In the genomic region with DNA sequence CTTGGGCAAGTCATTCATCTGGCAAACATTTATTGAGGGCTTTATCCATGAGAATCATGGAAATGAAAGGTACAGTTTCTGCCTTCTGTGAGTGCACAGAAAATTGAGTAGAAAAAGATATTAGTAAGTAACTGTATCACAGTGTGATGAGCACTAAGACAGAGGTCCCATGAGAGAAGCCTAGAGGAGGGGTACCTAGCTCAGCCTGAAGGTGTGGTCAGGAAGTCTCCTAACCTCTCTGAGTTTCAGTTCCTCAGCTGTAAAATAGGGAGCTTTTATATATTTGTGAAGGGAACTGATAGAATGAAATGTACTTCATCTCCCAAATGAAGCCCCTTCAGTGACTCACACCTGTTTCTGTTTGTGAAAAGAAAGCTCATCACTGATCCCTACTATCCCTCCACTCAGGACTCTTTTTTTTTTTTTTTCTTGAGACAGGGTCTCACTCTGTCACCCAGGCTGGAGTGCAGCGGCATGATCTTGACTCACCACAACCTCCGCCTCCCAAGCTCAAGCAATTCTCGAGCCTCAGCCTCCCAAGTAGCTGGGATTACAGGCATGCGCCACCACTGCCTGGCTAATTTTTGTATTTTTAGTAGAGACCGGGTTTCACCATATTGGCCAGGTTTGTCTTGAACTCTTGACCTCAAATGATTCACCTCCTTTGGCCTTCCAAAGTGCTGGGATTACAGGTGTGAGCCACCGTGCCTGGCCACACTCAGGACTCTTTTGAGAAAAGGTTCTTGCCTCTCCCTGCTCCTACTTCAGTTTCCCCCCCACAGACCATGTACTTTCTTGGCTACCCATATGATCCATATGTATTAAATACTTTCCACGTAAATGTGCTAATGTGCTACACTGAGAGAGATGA, we compare ENCODE assay signal across 1 cellular context.
TF ChIP-seq lines count a peak whose summit lies in the region.

No MANE protein-coding gene starts in this region.

TF ChIP-seq in GM12878, 131 proteins besides CTCF, POLR2A, EP300 and RAD21 (continued from another document and continues in another):
- TF ChIP-seq, protein P1, sequence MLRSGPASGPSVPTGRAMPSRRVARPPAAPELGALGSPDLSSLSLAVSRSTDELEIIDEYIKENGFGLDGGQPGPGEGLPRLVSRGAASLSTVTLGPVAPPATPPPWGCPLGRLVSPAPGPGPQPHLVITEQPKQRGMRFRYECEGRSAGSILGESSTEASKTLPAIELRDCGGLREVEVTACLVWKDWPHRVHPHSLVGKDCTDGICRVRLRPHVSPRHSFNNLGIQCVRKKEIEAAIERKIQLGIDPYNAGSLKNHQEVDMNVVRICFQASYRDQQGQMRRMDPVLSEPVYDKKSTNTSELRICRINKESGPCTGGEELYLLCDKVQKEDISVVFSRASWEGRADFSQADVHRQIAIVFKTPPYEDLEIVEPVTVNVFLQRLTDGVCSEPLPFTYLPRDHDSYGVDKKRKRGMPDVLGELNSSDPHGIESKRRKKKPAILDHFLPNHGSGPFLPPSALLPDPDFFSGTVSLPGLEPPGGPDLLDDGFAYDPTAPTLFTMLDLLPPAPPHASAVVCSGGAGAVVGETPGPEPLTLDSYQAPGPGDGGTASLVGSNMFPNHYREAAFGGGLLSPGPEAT (IDR thresholded peaks at IDR 0.05; ENCODE audit: low read depth) = peak; percentile 60; the same call in 1 of the 2 replicates
- TF ChIP-seq RUNX3 (IDR thresholded peaks at IDR 0.05; ENCODE audit: low read length) (peak; percentile 95), NFIC (IDR thresholded peaks at IDR 0.05; ENCODE audit: low read depth, low read length) (peak; percentile 92), JUNB (IDR thresholded peaks at IDR 0.05) (0 out of 2 replicates have a peak, but pooled peaks have one; percentile 21), CBFB (IDR thresholded peaks at IDR 0.05; ENCODE audit: low read depth) (peak; percentile 69; the same call in 1 of the 2 replicates), ZNF384 (IDR thresholded peaks at IDR 0.05; ENCODE audit: borderline replicate concordance, low read depth, low read length) (0 out of 2 replicates have a peak, but pooled peaks have one; percentile 6), WRNIP1 (IDR thresholded peaks at IDR 0.05; ENCODE audit: borderline replicate concordance, low read depth, low read length) (no peak), ZNF24 (IDR thresholded peaks at IDR 0.05) (0 out of 2 replicates have a peak, but pooled peaks have one; percentile 57), MEF2B (IDR thresholded peaks at IDR 0.05; ENCODE audit: partially characterized antibody, poor library complexity, severe bottlenecking) (peak; percentile 80), EGR1 (IDR thresholded peaks at IDR 0.05; ENCODE audit: borderline replicate concordance in 1 of 2, low read depth in 2 of 2, low read length in 2 of 2) (no peak), TBL1XR1 (IDR thresholded peaks at IDR 0.05; ENCODE audit: low read depth, low read length) (peak; percentile 67; the same call in 1 of the 2 replicates), MYC (IDR thresholded peaks at IDR 0.05; ENCODE audit: insufficient read depth, insufficient read length, insufficient replicate concordance, low read length, severe bottlenecking) (no peak), ATF7 (IDR thresholded peaks at IDR 0.05; ENCODE audit: low read depth) (0 out of 2 replicates have a peak, but pooled peaks have one; percentile 17), ZNF217 (IDR thresholded peaks at IDR 0.05) (peak; percentile 23; the same call in 1 of the 2 replicates), FOXM1 (IDR thresholded peaks at IDR 0.05; ENCODE audit: low read depth, low read length) (peak; percentile 60; the same call in 1 of the 2 replicates), TCF12 (IDR thresholded peaks at IDR 0.05; ENCODE audit: low read depth, low read length) (0 out of 2 replicates have a peak, but pooled peaks have one; percentile 24), IRF4 (IDR thresholded peaks at IDR 0.05; ENCODE audit: low read depth, low read length) (peak; percentile 92), SMC3 (IDR thresholded peaks at IDR 0.05; ENCODE audit: borderline replicate concordance, low read length) (peak; percentile 30), STAT3 (IDR thresholded peaks at IDR 0.05; ENCODE audit: low read depth, low read length) (0 out of 2 replicates have a peak, but pooled peaks have one; percentile 66), SPI1 (IDR thresholded peaks at IDR 0.05; ENCODE audit: borderline replicate concordance, insufficient read depth, low read depth, low read length) (peak; percentile 99), HDGF (IDR thresholded peaks at IDR 0.05) (no peak), NR2C1 (IDR thresholded peaks at IDR 0.05) (no peak), YY1 (IDR thresholded peaks at IDR 0.05; ENCODE audit: low read depth, low read length) (0 out of 2 replicates have a peak, but pooled peaks have one; percentile 12), CHD2 (IDR thresholded peaks at IDR 0.05; ENCODE audit: borderline replicate concordance, low read depth, low read length) (0 out of 2 replicates have a peak, but pooled peaks have one; percentile 33), HCFC1 (IDR thresholded peaks at IDR 0.05; ENCODE audit: low read length) (no peak)
- TF ChIP-seq, protein P2, sequence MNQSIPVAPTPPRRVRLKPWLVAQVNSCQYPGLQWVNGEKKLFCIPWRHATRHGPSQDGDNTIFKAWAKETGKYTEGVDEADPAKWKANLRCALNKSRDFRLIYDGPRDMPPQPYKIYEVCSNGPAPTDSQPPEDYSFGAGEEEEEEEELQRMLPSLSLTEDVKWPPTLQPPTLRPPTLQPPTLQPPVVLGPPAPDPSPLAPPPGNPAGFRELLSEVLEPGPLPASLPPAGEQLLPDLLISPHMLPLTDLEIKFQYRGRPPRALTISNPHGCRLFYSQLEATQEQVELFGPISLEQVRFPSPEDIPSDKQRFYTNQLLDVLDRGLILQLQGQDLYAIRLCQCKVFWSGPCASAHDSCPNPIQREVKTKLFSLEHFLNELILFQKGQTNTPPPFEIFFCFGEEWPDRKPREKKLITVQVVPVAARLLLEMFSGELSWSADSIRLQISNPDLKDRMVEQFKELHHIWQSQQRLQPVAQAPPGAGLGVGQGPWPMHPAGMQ (IDR thresholded peaks at IDR 0.05; ENCODE audit: borderline replicate concordance) = no peak
- TF ChIP-seq, protein P3, sequence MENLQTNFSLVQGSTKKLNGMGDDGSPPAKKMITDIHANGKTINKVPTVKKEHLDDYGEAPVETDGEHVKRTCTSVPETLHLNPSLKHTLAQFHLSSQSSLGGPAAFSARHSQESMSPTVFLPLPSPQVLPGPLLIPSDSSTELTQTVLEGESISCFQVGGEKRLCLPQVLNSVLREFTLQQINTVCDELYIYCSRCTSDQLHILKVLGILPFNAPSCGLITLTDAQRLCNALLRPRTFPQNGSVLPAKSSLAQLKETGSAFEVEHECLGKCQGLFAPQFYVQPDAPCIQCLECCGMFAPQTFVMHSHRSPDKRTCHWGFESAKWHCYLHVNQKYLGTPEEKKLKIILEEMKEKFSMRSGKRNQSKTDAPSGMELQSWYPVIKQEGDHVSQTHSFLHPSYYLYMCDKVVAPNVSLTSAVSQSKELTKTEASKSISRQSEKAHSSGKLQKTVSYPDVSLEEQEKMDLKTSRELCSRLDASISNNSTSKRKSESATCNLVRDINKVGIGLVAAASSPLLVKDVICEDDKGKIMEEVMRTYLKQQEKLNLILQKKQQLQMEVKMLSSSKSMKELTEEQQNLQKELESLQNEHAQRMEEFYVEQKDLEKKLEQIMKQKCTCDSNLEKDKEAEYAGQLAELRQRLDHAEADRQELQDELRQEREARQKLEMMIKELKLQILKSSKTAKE (IDR thresholded peaks at IDR 0.05; ENCODE audit: low read depth, poor library complexity, severe bottlenecking) = no peak
- TF ChIP-seq, protein P4, sequence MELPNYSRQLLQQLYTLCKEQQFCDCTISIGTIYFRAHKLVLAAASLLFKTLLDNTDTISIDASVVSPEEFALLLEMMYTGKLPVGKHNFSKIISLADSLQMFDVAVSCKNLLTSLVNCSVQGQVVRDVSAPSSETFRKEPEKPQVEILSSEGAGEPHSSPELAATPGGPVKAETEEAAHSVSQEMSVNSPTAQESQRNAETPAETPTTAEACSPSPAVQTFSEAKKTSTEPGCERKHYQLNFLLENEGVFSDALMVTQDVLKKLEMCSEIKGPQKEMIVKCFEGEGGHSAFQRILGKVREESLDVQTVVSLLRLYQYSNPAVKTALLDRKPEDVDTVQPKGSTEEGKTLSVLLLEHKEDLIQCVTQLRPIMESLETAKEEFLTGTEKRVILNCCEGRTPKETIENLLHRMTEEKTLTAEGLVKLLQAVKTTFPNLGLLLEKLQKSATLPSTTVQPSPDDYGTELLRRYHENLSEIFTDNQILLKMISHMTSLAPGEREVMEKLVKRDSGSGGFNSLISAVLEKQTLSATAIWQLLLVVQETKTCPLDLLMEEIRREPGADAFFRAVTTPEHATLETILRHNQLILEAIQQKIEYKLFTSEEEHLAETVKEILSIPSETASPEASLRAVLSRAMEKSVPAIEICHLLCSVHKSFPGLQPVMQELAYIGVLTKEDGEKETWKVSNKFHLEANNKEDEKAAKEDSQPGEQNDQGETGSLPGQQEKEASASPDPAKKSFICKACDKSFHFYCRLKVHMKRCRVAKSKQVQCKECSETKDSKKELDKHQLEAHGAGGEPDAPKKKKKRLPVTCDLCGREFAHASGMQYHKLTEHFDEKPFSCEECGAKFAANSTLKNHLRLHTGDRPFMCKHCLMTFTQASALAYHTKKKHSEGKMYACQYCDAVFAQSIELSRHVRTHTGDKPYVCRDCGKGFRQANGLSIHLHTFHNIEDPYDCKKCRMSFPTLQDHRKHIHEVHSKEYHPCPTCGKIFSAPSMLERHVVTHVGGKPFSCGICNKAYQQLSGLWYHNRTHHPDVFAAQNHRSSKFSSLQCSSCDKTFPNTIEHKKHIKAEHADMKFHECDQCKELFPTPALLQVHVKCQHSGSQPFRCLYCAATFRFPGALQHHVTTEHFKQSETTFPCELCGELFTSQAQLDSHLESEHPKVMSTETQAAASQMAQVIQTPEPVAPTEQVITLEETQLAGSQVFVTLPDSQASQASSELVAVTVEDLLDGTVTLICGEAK (IDR thresholded peaks at IDR 0.05; ENCODE audit: borderline replicate concordance) = no peak
- TF ChIP-seq, protein P5, sequence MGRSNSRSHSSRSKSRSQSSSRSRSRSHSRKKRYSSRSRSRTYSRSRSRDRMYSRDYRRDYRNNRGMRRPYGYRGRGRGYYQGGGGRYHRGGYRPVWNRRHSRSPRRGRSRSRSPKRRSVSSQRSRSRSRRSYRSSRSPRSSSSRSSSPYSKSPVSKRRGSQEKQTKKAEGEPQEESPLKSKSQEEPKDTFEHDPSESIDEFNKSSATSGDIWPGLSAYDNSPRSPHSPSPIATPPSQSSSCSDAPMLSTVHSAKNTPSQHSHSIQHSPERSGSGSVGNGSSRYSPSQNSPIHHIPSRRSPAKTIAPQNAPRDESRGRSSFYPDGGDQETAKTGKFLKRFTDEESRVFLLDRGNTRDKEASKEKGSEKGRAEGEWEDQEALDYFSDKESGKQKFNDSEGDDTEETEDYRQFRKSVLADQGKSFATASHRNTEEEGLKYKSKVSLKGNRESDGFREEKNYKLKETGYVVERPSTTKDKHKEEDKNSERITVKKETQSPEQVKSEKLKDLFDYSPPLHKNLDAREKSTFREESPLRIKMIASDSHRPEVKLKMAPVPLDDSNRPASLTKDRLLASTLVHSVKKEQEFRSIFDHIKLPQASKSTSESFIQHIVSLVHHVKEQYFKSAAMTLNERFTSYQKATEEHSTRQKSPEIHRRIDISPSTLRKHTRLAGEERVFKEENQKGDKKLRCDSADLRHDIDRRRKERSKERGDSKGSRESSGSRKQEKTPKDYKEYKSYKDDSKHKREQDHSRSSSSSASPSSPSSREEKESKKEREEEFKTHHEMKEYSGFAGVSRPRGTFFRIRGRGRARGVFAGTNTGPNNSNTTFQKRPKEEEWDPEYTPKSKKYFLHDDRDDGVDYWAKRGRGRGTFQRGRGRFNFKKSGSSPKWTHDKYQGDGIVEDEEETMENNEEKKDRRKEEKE (IDR thresholded peaks at IDR 0.05) = no peak
- TF ChIP-seq, protein P6, sequence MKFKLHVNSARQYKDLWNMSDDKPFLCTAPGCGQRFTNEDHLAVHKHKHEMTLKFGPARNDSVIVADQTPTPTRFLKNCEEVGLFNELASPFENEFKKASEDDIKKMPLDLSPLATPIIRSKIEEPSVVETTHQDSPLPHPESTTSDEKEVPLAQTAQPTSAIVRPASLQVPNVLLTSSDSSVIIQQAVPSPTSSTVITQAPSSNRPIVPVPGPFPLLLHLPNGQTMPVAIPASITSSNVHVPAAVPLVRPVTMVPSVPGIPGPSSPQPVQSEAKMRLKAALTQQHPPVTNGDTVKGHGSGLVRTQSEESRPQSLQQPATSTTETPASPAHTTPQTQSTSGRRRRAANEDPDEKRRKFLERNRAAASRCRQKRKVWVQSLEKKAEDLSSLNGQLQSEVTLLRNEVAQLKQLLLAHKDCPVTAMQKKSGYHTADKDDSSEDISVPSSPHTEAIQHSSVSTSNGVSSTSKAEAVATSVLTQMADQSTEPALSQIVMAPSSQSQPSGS (IDR thresholded peaks at IDR 0.05; ENCODE audit: low read length) = peak; percentile 40; the same call in 1 of the 2 replicates
- TF ChIP-seq, protein P7, sequence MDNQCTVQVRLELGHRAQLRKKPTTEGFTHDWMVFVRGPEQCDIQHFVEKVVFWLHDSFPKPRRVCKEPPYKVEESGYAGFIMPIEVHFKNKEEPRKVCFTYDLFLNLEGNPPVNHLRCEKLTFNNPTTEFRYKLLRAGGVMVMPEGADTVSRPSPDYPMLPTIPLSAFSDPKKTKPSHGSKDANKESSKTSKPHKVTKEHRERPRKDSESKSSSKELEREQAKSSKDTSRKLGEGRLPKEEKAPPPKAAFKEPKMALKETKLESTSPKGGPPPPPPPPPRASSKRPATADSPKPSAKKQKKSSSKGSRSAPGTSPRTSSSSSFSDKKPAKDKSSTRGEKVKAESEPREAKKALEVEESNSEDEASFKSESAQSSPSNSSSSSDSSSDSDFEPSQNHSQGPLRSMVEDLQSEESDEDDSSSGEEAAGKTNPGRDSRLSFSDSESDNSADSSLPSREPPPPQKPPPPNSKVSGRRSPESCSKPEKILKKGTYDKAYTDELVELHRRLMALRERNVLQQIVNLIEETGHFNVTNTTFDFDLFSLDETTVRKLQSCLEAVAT (IDR thresholded peaks at IDR 0.05) = peak; percentile 61
